ENCODE assay signal across 10 cellular contexts in the genomic region with DNA sequence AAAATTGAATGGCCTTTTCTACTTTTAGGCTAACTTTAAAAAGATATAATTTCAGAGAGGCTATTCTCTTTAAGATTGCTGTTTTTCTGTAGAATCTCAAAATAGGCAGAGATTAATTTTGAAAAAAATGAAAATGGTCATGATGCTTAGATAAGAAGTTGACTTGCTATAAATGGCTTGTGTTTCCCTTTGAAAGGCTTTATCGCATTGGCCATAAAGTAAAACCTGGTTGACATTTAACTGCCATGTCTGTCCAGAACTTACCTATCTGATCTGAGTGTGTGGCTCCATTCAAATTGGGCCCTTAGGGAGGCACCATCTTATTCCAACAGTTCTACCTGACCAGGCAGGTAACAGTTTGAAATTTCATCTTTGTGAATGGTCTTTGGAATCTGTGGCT. TPM values are rescaled to one million over a fixed set of nuclear protein-coding genes. Genes with fewer than 3 reads are reported as not detected.
"Had no signal": no experiment of that assay in that cellular context is flagged by ENCODE, and none has a peak within 500 bp of the region (broad histone marks: within the 10 kb centered on the region; RNA-seq: fewer than 3 reads in every experiment).

No MANE protein-coding gene starts in this region.

- H3K27ac ChIP-seq: GM23248 had no signal

- ATAC-seq: HCT116 had no signal

- H3K36me3 ChIP-seq: HAP-1 had no signal

- H3K9me3 ChIP-seq: HAP-1 had no signal

- DNase-seq: GM23248, GOT3, H7, HFFc6, IMR-90, KBM-7 had no signal

- FAIRE-seq: HTR-8/SVneo had no signal

- H2AFZ ChIP-seq: GM23248 had no signal

- H3K9ac ChIP-seq: GM23248 had no signal

- H3K4me3 ChIP-seq: GM23248, HAP-1 had no signal

RNA-seq across cellular contexts. Expression of gene AFF2, which starts 56.1 kb away (rescaled TPM):
- total RNA-seq: HFFc6, HT-29 had no signal
